Comparison of ENCODE assay signal across 8 cellular contexts in the genomic region with DNA sequence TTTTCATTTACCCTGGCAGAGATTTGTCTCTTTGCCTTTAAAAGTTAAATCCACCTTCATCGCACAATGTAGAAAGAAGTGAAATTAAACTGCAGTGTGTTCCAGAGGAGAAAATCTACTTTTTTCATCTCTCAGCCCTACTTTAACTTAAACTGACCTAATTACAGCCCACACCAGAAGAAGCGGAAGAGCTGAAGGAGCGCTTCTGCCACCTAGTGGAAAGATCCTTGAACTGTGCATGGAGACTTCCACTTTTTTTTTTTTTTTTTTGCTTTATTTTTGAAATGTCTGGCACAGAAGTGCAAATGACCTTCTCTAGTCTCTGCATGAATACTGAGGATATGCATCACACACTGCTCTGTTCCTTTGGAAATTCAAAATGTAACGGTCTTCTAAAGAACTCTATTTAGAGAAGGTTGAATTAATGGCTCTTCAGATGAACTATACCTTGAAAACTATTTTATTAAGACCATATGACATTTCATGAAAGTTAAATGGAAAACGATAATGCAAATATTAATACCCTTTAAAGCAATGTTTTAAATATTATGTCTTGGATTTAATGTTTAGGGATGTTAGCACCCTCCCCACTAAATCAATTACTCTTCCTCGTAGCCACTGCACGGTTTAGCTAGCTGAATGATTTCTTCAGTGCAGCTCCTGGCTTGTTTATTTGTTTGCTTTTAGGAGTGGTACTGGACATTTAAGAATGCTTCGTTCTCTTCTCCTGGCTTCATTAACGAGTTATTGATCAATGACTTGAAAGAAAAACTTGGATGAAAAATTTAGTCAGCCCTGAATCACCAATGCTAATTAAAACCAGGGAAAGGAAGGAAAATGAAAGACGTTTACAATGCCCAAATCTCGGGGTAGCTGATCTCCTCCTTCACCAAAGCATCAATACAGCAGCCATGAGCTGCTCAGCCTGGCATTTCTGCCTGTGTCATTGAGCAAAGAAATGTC.
A peak's percentile ranks its signal among the peaks of the same experiment; 100 is the strongest.
DNase-seq lines count a peak whose midpoint lies in the region; ATAC-seq and TF ChIP-seq lines count a peak whose summit lies in the region.

No MANE protein-coding gene starts in this region.

- peak; percentile 96 for TF ChIP-seq CTCF in AG10803 (conservative IDR thresholded peaks at IDR 0.05; ENCODE audit: low read length)
- TF ChIP-seq CTCF in VCaP (conservative IDR thresholded peaks at IDR 0.05): peak; percentile 95

- peaks cover 18% of the 10 kb centered on the region for H3K27me3 Mint-ChIP-seq in central memory CD8-positive, alpha-beta T cell

- peak overlapping the region; percentile 84 for H3K4me3 Mint-ChIP-seq in central memory CD8-positive, alpha-beta T cell

- peaks cover 13% of the 10 kb centered on the region for H3K4me1 Mint-ChIP-seq in central memory CD8-positive, alpha-beta T cell

- intact Hi-C loops in left colon (cut with DNase I, micrococcal nuclease): no loop called here

- H3K9me3 Mint-ChIP-seq in central memory CD8-positive, alpha-beta T cell: no peaks in the 10 kb centered on the region

- DNase-seq in AG10803 (ENCODE audit: low read depth) (peak; percentile 94), NCI-H2107 (lab: John Stamatoyannopoulos, UW) (peak; percentile 63), left colon (peak; percentile 24 to 48)
- peak; percentile 27 to 47 for DNase-seq in central memory CD8-positive, alpha-beta T cell (ENCODE audit: low spot score in 2 of 2)
- peak; percentile 46 to 61 for DNase-seq in stimulated activated CD4-positive, alpha-beta T cell treated with anti-CD3 and anti-CD28 coated beads, Interleukin-2, amount 100 ng/mL, for 24 hours

- ATAC-seq in GM18870 (IDR thresholded peaks at IDR 0.05; ENCODE audit: unreplicated experiment): peak; percentile 91
- ATAC-seq in HG03103 (IDR thresholded peaks at IDR 0.05; ENCODE audit: low read depth, unreplicated experiment): peak; percentile 74
- ATAC-seq in central memory CD8-positive, alpha-beta T cell (replicated peaks; ENCODE audit: extremely low read depth, poor library complexity, severe bottlenecking): peak; percentile 82
- peak; percentile 67 for ATAC-seq in left colon

- H3K4me3 ChIP-seq in AG10803 (ENCODE audit: low read length): peak overlapping the region; percentile 22

- peak overlapping the region; percentile 61; the same call in 1 of the 2 replicates for H3K27ac ChIP-seq in VCaP

- peak overlapping the region; percentile 95 for H3K27ac Mint-ChIP-seq in central memory CD8-positive, alpha-beta T cell (ENCODE audit: low read depth)

- peaks cover 2% of the 10 kb centered on the region for H3K36me3 Mint-ChIP-seq in central memory CD8-positive, alpha-beta T cell (ENCODE audit: insufficient read depth)

Comparison
In these comparisons a context has a peak if more than half of its experiments do, and no peak if none do; other contexts are left out.
1. Peak in every context shown above with its lines: DNase-seq, ATAC-seq, H3K4me3 ChIP-seq and H3K27ac ChIP-seq.
2. DNase-seq: peak in every context shown above with its lines; median percentile 94 in AG10803; 63 in NCI-H2107; 54 in stimulated activated CD4-positive, alpha-beta T cell treated with anti-CD3 and anti-CD28 coated beads, Interleukin-2, amount 100 ng/mL, for 24 hours; 37 in central memory CD8-positive, alpha-beta T cell; 36 in left colon.